11 cellular contexts compared by ENCODE assay signal in the genomic region with DNA sequence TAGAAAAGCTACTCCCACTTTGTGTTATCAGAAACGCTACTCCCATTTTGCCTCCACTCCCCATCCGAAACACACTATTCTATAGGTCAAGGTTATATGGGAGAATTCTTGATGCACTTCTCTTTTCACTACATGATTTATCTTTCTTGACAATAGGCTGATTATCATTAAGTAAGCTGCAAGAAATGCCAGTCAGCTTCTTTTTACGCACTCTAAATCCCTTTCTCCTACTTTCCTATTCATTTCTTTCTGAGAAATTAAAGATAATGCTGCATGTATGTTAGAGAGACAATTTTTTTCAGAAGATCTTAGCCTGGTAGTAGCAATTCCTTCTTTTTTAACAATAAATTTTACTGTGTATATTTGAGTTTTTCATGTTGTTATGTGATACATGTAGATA.
"Had no signal": no experiment of that assay in that cellular context is flagged by ENCODE, and none has a peak within 500 bp of the region (broad histone marks: within the 10 kb centered on the region; RNA-seq: fewer than 3 reads in every experiment).

No MANE protein-coding gene starts in this region.

- H3K9ac ChIP-seq: GM23248 had no signal

- FAIRE-seq: H1, H54 had no signal

- H3K4me3 ChIP-seq: GM23248, GM23338, HAP-1 had no signal

- H3K36me3 ChIP-seq: HAP-1 had no signal

- H3K4me2 ChIP-seq: GM23338 had no signal

- H3K27ac ChIP-seq: GM23248 had no signal

- ATAC-seq: GM23338, HCT116 had no signal

- DNase-seq: GM23248, GOT3, H7, H9, HCEC 1CT, HFFc6 had no signal

- H3K4me1 ChIP-seq: HAP-1 had no signal

- H2AFZ ChIP-seq: GM23248, GM23338 had no signal

- H3K9me3 ChIP-seq: HAP-1 had no signal
